ENCODE assay signal across 18 cellular contexts in the genomic region with DNA sequence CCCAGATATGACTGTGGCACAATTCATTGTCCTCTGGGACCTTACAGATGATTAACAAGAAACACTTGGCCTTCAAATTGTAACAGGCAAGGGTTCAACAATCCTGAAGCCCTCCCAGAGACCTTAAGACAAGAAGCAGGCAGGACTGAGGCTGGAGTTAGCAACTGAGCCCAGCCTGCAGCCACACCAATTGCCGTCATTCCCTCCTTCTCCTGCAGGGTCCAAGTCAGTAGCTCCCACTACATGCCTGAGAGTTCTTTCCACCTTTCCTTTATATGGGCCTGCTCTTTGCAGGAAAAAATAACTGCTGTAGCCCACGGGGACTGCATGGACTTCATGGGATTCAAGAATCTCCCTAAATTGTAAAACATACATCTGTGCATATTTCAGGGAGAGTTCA. TPM values are rescaled to one million over a fixed set of nuclear protein-coding genes. Genes with fewer than 3 reads are reported as not detected.
DNase-seq lines count a peak whose midpoint lies in the region; ATAC-seq and TF ChIP-seq lines count a peak whose summit lies in the region.
"Had no signal": no experiment of that assay in that cellular context is flagged by ENCODE, and none has a peak within 500 bp of the region (broad histone marks: within the 10 kb centered on the region; RNA-seq: fewer than 3 reads in every experiment).

No MANE protein-coding gene starts in this region.

- H3K4me1 Mint-ChIP-seq in neural crest cell: no peaks in the 10 kb centered on the region
- H3K4me1 Mint-ChIP-seq: CD8-positive, alpha-beta memory T cell had no signal

- no peaks in the 10 kb centered on the region for H3K27me3 ChIP-seq in cardiac muscle cell
- H3K27me3 ChIP-seq in right cardiac atrium (ENCODE audit: control insufficient read depth, insufficient read depth): no peaks in the 10 kb centered on the region

- H3K36me3 ChIP-seq in cardiac muscle cell: no peaks in the 10 kb centered on the region
- H3K36me3 ChIP-seq: HAP-1 had no signal

- H3K9me3 Mint-ChIP-seq in neural crest cell: peaks cover 4% of the 10 kb centered on the region

- H3K27ac Mint-ChIP-seq in neural crest cell (ENCODE audit: unreplicated experiment): no peak overlapping the region
- H3K27ac Mint-ChIP-seq: CD8-positive, alpha-beta memory T cell; HFFc6 had no signal

- intact Hi-C loops in right cardiac atrium (cut with DNase I): no loop called here

- no peaks in the 10 kb centered on the region for H3K36me3 Mint-ChIP-seq in neural crest cell (ENCODE audit: low read depth)
- H3K36me3 Mint-ChIP-seq: CD8-positive, alpha-beta memory T cell had no signal

- H3K27ac ChIP-seq in cardiac muscle cell: no peak overlapping the region
- H3K27ac ChIP-seq in right cardiac atrium (ENCODE audit: low read length): no peak overlapping the region
- H3K27ac ChIP-seq: 22Rv1 had no signal

- WGBS in right cardiac atrium: 77% methylated on average over 2 of the region's 2 CpGs

- no peaks in the 10 kb centered on the region for H3K4me1 ChIP-seq in cardiac muscle cell (ENCODE audit: low read depth)
- H3K4me1 ChIP-seq in right cardiac atrium (ENCODE audit: control insufficient read depth, insufficient read depth, low read length): no peaks in the 10 kb centered on the region
- H3K4me1 ChIP-seq: HAP-1 had no signal

- DNase-seq in cardiac muscle cell (ENCODE audit: low read depth in 1 of 2, low spot score in 1 of 2): no peak
- no peak for DNase-seq in right cardiac atrium
- peak; percentile 38 for DNase-seq in left lobe of liver (ENCODE audit: low spot score)
- DNase-seq in neural crest cell (ENCODE audit: low read depth, low spot score): no peak
- DNase-seq in activated CD4-positive, alpha-beta T cell treated with anti-CD3 and anti-CD28 coated beads, Interleukin-2, amount 50 U/mL, for 4 hours: no peak
- no peak for DNase-seq in NCI-H1048 (lab: John Stamatoyannopoulos, UW)
- DNase-seq: Caco-2; CD8-positive, alpha-beta memory T cell; DND-41; GDM1; GOT3; HFFc6 had no signal

- H3K9me3 ChIP-seq in cardiac muscle cell (ENCODE audit: low read depth): no peaks in the 10 kb centered on the region
- H3K9me3 ChIP-seq in right cardiac atrium (ENCODE audit: control insufficient read depth, low read length): no peaks in the 10 kb centered on the region
- H3K9me3 ChIP-seq: Caco-2, HAP-1 had no signal

- H3K4me3 ChIP-seq in cardiac muscle cell: no peak overlapping the region
- H3K4me3 ChIP-seq in right cardiac atrium (ENCODE audit: low read length): no peak overlapping the region
- H3K4me3 ChIP-seq: HAP-1 had no signal

- ATAC-seq in right cardiac atrium (no peak), left lobe of liver (no peak), GM18498 (IDR thresholded peaks at IDR 0.05; ENCODE audit: unreplicated experiment) (no peak), HG02885 (IDR thresholded peaks at IDR 0.05; ENCODE audit: poor library complexity, unreplicated experiment) (no peak)

- peaks cover 6% of the 10 kb centered on the region for H3K27me3 Mint-ChIP-seq in neural crest cell (ENCODE audit: low read depth)

- no peak overlapping the region for H3K4me3 Mint-ChIP-seq in neural crest cell
- H3K4me3 Mint-ChIP-seq: CD8-positive, alpha-beta memory T cell; HFFc6 had no signal

- TF ChIP-seq CTCF in cardiac muscle cell (IDR thresholded peaks at IDR 0.05; ENCODE audit: low read depth, low read length): peak; percentile 13
- TF ChIP-seq CTCF in neural crest cell (conservative IDR thresholded peaks at IDR 0.05): peak; percentile 20

RNA-seq across cellular contexts. Expression of gene SERPINA4, which starts 2.4 kb away (rescaled TPM):
- total RNA-seq in cardiac muscle cell: not detected in 2 replicates
- polyA plus RNA-seq in cardiac muscle cell: not detected in 2 replicates
- not detected for total RNA-seq in right cardiac atrium
- polyA plus RNA-seq in right cardiac atrium: not detected
- total RNA-seq in left lobe of liver: 186 TPM
- not detected in 2 replicates for total RNA-seq in neural crest cell
- total RNA-seq: A673; CD8-positive, alpha-beta memory T cell; HFFc6 had no signal
- polyA plus RNA-seq: BJ; CD8-positive, alpha-beta memory T cell had no signal

RNA-seq across cellular contexts. Expression of gene SERPINA5, which starts 22.4 kb away (rescaled TPM):
- total RNA-seq in cardiac muscle cell (not detected in 2 replicates), right cardiac atrium (10 to 100 TPM in 3 of 4 donors, 1 to 10 TPM in 1; 4.6 to 14.4 (median 13.9) TPM), left lobe of liver (216 TPM), neural crest cell (1.0 and 1.4 TPM in 2 replicates)
- polyA plus RNA-seq in cardiac muscle cell (0.56 TPM in 1 of 2 replicates, not detected in the other), right cardiac atrium (13.2 TPM)
- total RNA-seq: A673; CD8-positive, alpha-beta memory T cell; HFFc6 had no signal
- polyA plus RNA-seq: CD8-positive, alpha-beta memory T cell had no signal

RNA-seq across cellular contexts. Expression of gene SERPINA12, which starts 49.6 kb away (rescaled TPM):
- total RNA-seq in cardiac muscle cell (not detected in 2 replicates), right cardiac atrium (not detected), left lobe of liver (0.35 TPM), neural crest cell (not detected in 2 replicates)
- polyA plus RNA-seq in cardiac muscle cell (not detected in 2 replicates), right cardiac atrium (not detected)
- total RNA-seq: A673; Caco-2; CD8-positive, alpha-beta memory T cell; HFFc6 had no signal
- polyA plus RNA-seq: BJ; CD8-positive, alpha-beta memory T cell had no signal

RNA-seq across cellular contexts. Expression of gene SERPINA3, which starts 53.3 kb away (rescaled TPM):
- not detected in 2 replicates for total RNA-seq in cardiac muscle cell
- 0.31 TPM in 1 of 2 replicates, not detected in the other for polyA plus RNA-seq in cardiac muscle cell
- total RNA-seq in right cardiac atrium: 100 to 1,000 TPM in 3 of 4 donors, 10 to 100 TPM in 1; 56.4 to 390 (median 216) TPM
- polyA plus RNA-seq in right cardiac atrium: 114 TPM
- total RNA-seq in left lobe of liver: 7,311 TPM
- total RNA-seq in neural crest cell: not detected in 2 replicates
- total RNA-seq: CD8-positive, alpha-beta memory T cell; HFFc6 had no signal
- polyA plus RNA-seq: CD8-positive, alpha-beta memory T cell had no signal

Comparison
In these comparisons a context has a peak if more than half of its experiments do, and no peak if none do; other contexts are left out.
1. RNA of gene SERPINA4, which starts 2.4 kb away (total RNA-seq): 186 TPM in left lobe of liver (single experiment); not detected in cardiac muscle cell, not detected in right cardiac atrium and not detected in neural crest cell; every median in the first group is over 100 times any median in the second.
2. RNA of gene SERPINA5, which starts 22.4 kb away (total RNA-seq): 216 TPM in left lobe of liver (single experiment); 4.6 to 14.4 TPM in right cardiac atrium, 1.0 to 1.4 TPM in neural crest cell and not detected in cardiac muscle cell; every median in the first group is over 10 times any median in the second.